1 cellular context compared by ENCODE assay signal in genomic region chr12:101819467-101819866, GRCh38.
TF ChIP-seq lines count a peak whose summit lies in the region.

No MANE protein-coding gene starts in this region.

TF ChIP-seq in IMR-90, 13 proteins besides CTCF, POLR2A, EP300 and RAD21 (continued from another document):
- no peak for TF ChIP-seq SMC3 (IDR thresholded peaks at IDR 0.05; ENCODE audit: low read depth, low read length)
